ENCODE assay signal across 8 cellular contexts in genomic region chr2:120012771-120013568, GRCh38. TPM values are rescaled to one million over a fixed set of nuclear protein-coding genes. Genes with fewer than 3 reads are reported as not detected.
DNase-seq lines count a peak whose midpoint lies in the region; ATAC-seq and TF ChIP-seq lines count a peak whose summit lies in the region.

EPB41L5 (plus strand) TSS chr2:120013077; CDS start chr2:120019085, 6,008 bp downstream.

- peak within 1 kb of the TSS; percentile 88 for H3K27ac ChIP-seq in HUES48 (ENCODE audit: low read depth, low read length)
- peak within 1 kb of the TSS; percentile 93 for H3K27ac ChIP-seq in OCI-LY1 (ENCODE audit: low read depth, low read length, poor library complexity, severe bottlenecking)

- DNase-seq in Calu3 (peak; percentile 93), activated T-cell treated with anti-CD3 and anti-CD28 coated beads for 4 hours (peak; percentile 64), erythroblast (lab: John Stamatoyannopoulos, UW) (peak; percentile 87)
- peak; percentile 87 for DNase-seq in stimulated activated CD8-positive, alpha-beta memory T cell treated with anti-CD3 and anti-CD28 coated beads, Interleukin-4, amount 100 ng/mL, for 48 hours

- peak; percentile 93 for ATAC-seq in GM21423 (IDR thresholded peaks at IDR 0.05; ENCODE audit: unreplicated experiment)

- TF ChIP-seq POLR2A in erythroblast (IDR thresholded peaks at IDR 0.05; ENCODE audit: low read length) = no peak

- H3K4me1 ChIP-seq in HUES48 (ENCODE audit: control insufficient read depth, insufficient read depth, low read length) = peaks cover 23% of the 10 kb centered on the region
- peaks cover 32% of the 10 kb centered on the region for H3K4me1 ChIP-seq in OCI-LY1 (ENCODE audit: insufficient read depth, low read length, severe bottlenecking)
- peaks cover 8% of the 10 kb centered on the region for H3K4me1 ChIP-seq in mucosa of stomach (ENCODE audit: control insufficient read depth, insufficient read depth, low read length)

- peaks cover 33% of the 10 kb centered on the region for H3K79me2 ChIP-seq in OCI-LY1 (ENCODE audit: insufficient read depth, low read length)

- peak within 1 kb of the TSS; percentile 91 for H3K27ac Mint-ChIP-seq in Calu3 (ENCODE audit: unreplicated experiment)

- no TSS peak for BruUV-seq in Calu3 (replicated peaks; lab: Mats Ljungman, UMichigan)

- H3K4me2 ChIP-seq in OCI-LY1 (ENCODE audit: low read length) = peak within 1 kb of the TSS; percentile 84

- TF ChIP-seq CTCF in Calu3 (IDR thresholded peaks at IDR 0.05; ENCODE audit: unreplicated experiment) (no peak), OCI-LY1 (IDR thresholded peaks at IDR 0.05; ENCODE audit: low read length) (no peak)

- peak within 1 kb of the TSS; percentile 84 for H3K4me3 Mint-ChIP-seq in Calu3 (ENCODE audit: low read depth, unreplicated experiment)

- H4K20me1 ChIP-seq in OCI-LY1 (ENCODE audit: insufficient read depth, low read length) = no peaks in the 10 kb centered on the region

- H3K9me3 Mint-ChIP-seq in Calu3 (ENCODE audit: low read depth, unreplicated experiment) = no peaks in the 10 kb centered on the region

- H3K4me1 Mint-ChIP-seq in Calu3 (ENCODE audit: low read depth, unreplicated experiment) = peaks cover 48% of the 10 kb centered on the region

- H3K9ac ChIP-seq in HUES48 (ENCODE audit: low read depth, low read length) = peak within 1 kb of the TSS; percentile 92
- H3K9ac ChIP-seq in OCI-LY1 (ENCODE audit: low read length) = peak within 1 kb of the TSS; percentile 98
- H3K9ac ChIP-seq in mucosa of stomach (ENCODE audit: low read length) = peak within 1 kb of the TSS; percentile 87

- H3K27me3 ChIP-seq in HUES48 (ENCODE audit: control insufficient read depth, insufficient read depth, low read length) (peaks cover 11% of the 10 kb centered on the region), OCI-LY1 (ENCODE audit: insufficient read depth, low read length) (no peaks in the 10 kb centered on the region), mucosa of stomach (ENCODE audit: control insufficient read depth, insufficient read depth, low read length) (no peaks in the 10 kb centered on the region)

- H3K9me3 ChIP-seq in HUES48 (ENCODE audit: control insufficient read depth, insufficient read depth, low read length) (no peaks in the 10 kb centered on the region), OCI-LY1 (ENCODE audit: low read length) (no peaks in the 10 kb centered on the region), mucosa of stomach (ENCODE audit: control insufficient read depth, low read length) (no peaks in the 10 kb centered on the region)

- H3F3A ChIP-seq in OCI-LY1 (ENCODE audit: insufficient read depth, low read length) = peaks cover 7% of the 10 kb centered on the region; the same call in 1 of the 2 replicates

- no peak within 1 kb of the TSS for H2AFZ ChIP-seq in OCI-LY1 (ENCODE audit: low read length)

- peak within 1 kb of the TSS; percentile 94 for H3K4me3 ChIP-seq in HUES48 (ENCODE audit: low read depth, low read length)
- peak within 1 kb of the TSS; percentile 99 for H3K4me3 ChIP-seq in OCI-LY1 (ENCODE audit: low read depth, low read length, poor library complexity, severe bottlenecking)
- H3K4me3 ChIP-seq in mucosa of stomach (ENCODE audit: low read length) = peak within 1 kb of the TSS; percentile 78

- CTCF ChIA-PET in Calu3 (lab: Charles Lee) = interaction anchor here (0.7 to 1.5 kb wide), 5 partner anchors 16 to 162 kb away, joined by 3 to 5 read pairs (median 3); no protein-coding TSS in a partner anchor

- H3K36me3 Mint-ChIP-seq in Calu3 (ENCODE audit: insufficient read depth, unreplicated experiment) = peaks cover 30% of the 10 kb centered on the region

- H3K27me3 Mint-ChIP-seq in Calu3 (ENCODE audit: unreplicated experiment) = no peaks in the 10 kb centered on the region

- no peaks in the 10 kb centered on the region for H3K9me2 ChIP-seq in OCI-LY1 (ENCODE audit: low read depth, low read length)

- H3K36me3 ChIP-seq in HUES48 (ENCODE audit: control insufficient read depth, insufficient read depth, low read length) (no peaks in the 10 kb centered on the region), OCI-LY1 (ENCODE audit: insufficient read depth, low read length) (no peaks in the 10 kb centered on the region), mucosa of stomach (ENCODE audit: control insufficient read depth, insufficient read depth, low read length) (no peaks in the 10 kb centered on the region)

- intact Hi-C loops in Calu3 (cut with micrococcal nuclease; ENCODE audit: unreplicated experiment) = loop anchor here (1.0 to 10.0 kb wide), 4 partner anchors 54 to 258 kb away; partner anchors contain the start of gene PTPN4

RNA-seq across cellular contexts. Expression of gene EPB41L5, which starts in this region (rescaled TPM):
- 24.0 and 27.7 TPM in 2 replicates for total RNA-seq in Calu3 (2022)

Comparison
In these comparisons a context has a peak if more than half of its experiments do, and no peak if none do; other contexts are left out.
1. Peak in every context shown above with its lines: DNase-seq, ATAC-seq, H3K4me3 ChIP-seq and H3K27ac ChIP-seq.